Comparison of ENCODE assay signal across 10 cellular contexts in the genomic region with DNA sequence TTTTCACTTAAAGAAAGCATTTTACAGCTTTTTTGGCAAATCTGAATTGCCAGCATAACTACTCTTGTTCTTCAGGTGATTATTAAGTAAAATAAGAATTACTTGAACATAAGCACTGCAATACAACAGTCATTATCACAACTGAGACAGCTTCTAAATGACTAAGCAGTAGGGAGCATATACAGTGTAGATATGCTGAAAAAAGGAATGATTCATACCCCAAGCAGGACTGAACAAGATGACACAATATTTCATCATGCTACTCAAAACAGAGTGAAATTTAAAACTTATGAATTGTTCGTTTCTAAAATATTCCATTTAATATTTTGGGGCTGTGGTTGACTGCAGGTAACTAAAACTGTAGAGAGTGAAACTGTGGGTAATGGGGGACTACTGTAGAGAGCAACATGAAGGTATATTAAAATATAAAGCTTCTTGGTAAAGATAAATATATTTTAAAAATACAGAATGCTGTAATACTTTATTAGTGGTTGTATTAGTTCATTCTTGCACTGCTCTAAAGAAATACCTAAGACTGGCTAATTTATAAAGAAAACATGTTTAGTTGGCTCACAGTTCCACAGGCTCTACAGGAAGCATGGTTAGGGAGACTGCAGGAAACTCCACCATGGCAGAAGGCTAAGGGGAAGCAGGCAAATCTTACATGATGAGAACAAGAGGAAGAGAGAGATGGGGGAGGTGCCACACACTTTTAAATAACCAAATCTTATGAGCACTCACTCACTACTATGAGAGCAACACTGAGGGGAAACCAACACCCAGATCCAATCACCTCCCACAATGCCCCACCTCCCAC.
DNase-seq lines count a peak whose midpoint lies in the region; ATAC-seq and TF ChIP-seq lines count a peak whose summit lies in the region.
"Had no signal": no experiment of that assay in that cellular context is flagged by ENCODE, and none has a peak within 500 bp of the region (broad histone marks: within the 10 kb centered on the region; RNA-seq: fewer than 3 reads in every experiment).

No MANE protein-coding gene starts in this region.

- ATAC-seq in GM18861 (IDR thresholded peaks at IDR 0.05; ENCODE audit: unreplicated experiment) (peak; percentile 38), HG03045 (IDR thresholded peaks at IDR 0.05; ENCODE audit: unreplicated experiment) (peak; percentile 65), SK-N-SH treated with all-trans-retinoic acid at 6 μM for 48 hours (peak; percentile 81)

- peak; percentile 90 for DNase-seq in non-pigmented ciliary epithelial cell (ENCODE audit: low read depth)
- DNase-seq in activated CD8-positive, alpha-beta memory T cell treated with anti-CD3 and anti-CD28 coated beads for 24 hours = no peak
- no peak for DNase-seq in hippocampal formation (lab: John Stamatoyannopoulos, UW)
- no peak for DNase-seq in retina
- DNase-seq in SKM-1 (lab: John Stamatoyannopoulos, UW; ENCODE audit: unreplicated experiment) = no peak
- DNase-seq: mesendoderm, NCI-H1436 treated with DMSO at 0.1 percent for 48 hours had no signal

TF ChIP-seq in SK-N-SH treated with all-trans-retinoic acid at 6 μM for 48 hours, 23 proteins besides CTCF, POLR2A, EP300 and RAD21:
- TF ChIP-seq, protein P1, sequence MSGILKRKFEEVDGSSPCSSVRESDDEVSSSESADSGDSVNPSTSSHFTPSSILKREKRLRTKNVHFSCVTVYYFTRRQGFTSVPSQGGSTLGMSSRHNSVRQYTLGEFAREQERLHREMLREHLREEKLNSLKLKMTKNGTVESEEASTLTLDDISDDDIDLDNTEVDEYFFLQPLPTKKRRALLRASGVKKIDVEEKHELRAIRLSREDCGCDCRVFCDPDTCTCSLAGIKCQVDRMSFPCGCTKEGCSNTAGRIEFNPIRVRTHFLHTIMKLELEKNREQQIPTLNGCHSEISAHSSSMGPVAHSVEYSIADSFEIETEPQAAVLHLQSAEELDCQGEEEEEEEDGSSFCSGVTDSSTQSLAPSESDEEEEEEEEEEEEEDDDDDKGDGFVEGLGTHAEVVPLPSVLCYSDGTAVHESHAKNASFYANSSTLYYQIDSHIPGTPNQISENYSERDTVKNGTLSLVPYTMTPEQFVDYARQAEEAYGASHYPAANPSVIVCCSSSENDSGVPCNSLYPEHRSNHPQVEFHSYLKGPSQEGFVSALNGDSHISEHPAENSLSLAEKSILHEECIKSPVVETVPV (CRISPR knock-in tag; IDR thresholded peaks at IDR 0.05) = no peak
- TF ChIP-seq, protein P2, sequence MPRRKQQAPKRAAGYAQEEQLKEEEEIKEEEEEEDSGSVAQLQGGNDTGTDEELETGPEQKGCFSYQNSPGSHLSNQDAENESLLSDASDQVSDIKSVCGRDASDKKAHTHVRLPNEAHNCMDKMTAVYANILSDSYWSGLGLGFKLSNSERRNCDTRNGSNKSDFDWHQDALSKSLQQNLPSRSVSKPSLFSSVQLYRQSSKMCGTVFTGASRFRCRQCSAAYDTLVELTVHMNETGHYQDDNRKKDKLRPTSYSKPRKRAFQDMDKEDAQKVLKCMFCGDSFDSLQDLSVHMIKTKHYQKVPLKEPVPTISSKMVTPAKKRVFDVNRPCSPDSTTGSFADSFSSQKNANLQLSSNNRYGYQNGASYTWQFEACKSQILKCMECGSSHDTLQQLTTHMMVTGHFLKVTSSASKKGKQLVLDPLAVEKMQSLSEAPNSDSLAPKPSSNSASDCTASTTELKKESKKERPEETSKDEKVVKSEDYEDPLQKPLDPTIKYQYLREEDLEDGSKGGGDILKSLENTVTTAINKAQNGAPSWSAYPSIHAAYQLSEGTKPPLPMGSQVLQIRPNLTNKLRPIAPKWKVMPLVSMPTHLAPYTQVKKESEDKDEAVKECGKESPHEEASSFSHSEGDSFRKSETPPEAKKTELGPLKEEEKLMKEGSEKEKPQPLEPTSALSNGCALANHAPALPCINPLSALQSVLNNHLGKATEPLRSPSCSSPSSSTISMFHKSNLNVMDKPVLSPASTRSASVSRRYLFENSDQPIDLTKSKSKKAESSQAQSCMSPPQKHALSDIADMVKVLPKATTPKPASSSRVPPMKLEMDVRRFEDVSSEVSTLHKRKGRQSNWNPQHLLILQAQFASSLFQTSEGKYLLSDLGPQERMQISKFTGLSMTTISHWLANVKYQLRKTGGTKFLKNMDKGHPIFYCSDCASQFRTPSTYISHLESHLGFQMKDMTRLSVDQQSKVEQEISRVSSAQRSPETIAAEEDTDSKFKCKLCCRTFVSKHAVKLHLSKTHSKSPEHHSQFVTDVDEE (CRISPR knock-in tag; IDR thresholded peaks at IDR 0.05) = no peak
- TF ChIP-seq ZNF8 (CRISPR knock-in tag; IDR thresholded peaks at IDR 0.05) = no peak
- TF ChIP-seq ZFP3 (CRISPR knock-in tag; IDR thresholded peaks at IDR 0.05) = no peak
- no peak for TF ChIP-seq ZC3H10 (CRISPR knock-in tag; IDR thresholded peaks at IDR 0.05)
- TF ChIP-seq, protein P3, sequence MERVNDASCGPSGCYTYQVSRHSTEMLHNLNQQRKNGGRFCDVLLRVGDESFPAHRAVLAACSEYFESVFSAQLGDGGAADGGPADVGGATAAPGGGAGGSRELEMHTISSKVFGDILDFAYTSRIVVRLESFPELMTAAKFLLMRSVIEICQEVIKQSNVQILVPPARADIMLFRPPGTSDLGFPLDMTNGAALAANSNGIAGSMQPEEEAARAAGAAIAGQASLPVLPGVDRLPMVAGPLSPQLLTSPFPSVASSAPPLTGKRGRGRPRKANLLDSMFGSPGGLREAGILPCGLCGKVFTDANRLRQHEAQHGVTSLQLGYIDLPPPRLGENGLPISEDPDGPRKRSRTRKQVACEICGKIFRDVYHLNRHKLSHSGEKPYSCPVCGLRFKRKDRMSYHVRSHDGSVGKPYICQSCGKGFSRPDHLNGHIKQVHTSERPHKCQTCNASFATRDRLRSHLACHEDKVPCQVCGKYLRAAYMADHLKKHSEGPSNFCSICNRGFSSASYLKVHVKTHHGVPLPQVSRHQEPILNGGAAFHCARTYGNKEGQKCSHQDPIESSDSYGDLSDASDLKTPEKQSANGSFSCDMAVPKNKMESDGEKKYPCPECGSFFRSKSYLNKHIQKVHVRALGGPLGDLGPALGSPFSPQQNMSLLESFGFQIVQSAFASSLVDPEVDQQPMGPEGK (CRISPR knock-in tag; IDR thresholded peaks at IDR 0.05; ENCODE audit: borderline replicate concordance) = no peak
- no peak for TF ChIP-seq SNAI2 (CRISPR knock-in tag; IDR thresholded peaks at IDR 0.05)
